Comparison of ENCODE assay signal across 8 cellular contexts in the genomic region with DNA sequence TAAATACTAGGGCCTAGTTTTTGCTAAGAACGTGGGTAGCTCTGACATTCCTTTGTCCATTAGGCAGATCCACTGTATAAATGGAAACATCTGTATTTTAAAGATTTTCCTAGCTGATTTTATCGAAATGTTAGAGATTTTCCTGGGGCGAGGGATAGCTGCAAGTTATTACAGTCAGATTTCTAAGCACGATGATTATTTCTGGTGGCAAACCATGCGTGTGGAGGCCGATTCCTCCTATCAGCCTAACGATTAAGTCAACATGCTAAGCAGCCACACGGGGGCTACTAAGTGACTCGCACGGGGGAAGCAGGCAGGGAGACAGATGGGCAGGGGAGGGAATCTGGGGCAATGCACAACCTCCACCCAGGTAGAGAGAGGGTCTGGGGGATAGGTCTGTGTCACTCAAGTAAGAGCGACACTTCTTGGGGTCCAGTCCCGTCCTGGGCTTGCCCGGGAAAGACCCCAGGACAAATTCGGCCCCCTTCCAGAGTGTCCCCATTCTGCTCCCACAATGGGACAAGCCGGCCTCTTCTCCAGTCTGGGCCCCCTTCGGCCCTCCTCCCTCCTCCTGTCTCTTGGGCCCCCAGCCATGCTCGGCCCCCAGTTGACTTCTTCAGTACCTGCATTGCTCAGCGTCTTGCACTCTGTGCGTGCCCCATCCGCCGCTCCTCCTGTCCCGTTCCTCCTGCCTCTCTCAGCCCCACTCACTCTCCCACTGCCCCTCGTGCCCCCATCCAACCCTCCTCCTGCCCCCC. TPM values are rescaled to one million over a fixed set of nuclear protein-coding genes. Genes with fewer than 3 reads are reported as not detected.
A peak's percentile ranks its signal among the peaks of the same experiment; 100 is the strongest.
DNase-seq lines count a peak whose midpoint lies in the region; ATAC-seq and TF ChIP-seq lines count a peak whose summit lies in the region.

No MANE protein-coding gene starts in this region.

- POLR2A ChIA-PET in CD4-positive, alpha-beta T cell (lab: Charles Lee), result interaction anchor here (0.9 to 3.0 kb wide), 11 partner anchors 9 to 573 kb away, joined by 3 to 17 read pairs (median 4); no protein-coding TSS in a partner anchor

- peaks cover 42% of the 10 kb centered on the region for H3K4me1 Mint-ChIP-seq in CD4-positive, alpha-beta T cell (ENCODE audit: low read depth)
- peaks cover 43 to 56% (median 46%) of the 10 kb centered on the region in 3 donors for H3K4me1 Mint-ChIP-seq in IgD-negative memory B cell

- H3K36me3 Mint-ChIP-seq in CD4-positive, alpha-beta T cell (ENCODE audit: low read depth), result peaks cover 24% of the 10 kb centered on the region
- peaks cover 6% of the 10 kb centered on the region for H3K36me3 Mint-ChIP-seq in IgD-negative memory B cell

- intact Hi-C loops in CD4-positive, alpha-beta T cell (cut with DNase I, micrococcal nuclease), result loop anchor here (1.0 to 5.0 kb wide), 6 partner anchors 14 to 240 kb away; a partner anchor contains a TSS

- peak; percentile 26 to 55 (median 44) for DNase-seq in CD4-positive, alpha-beta T cell
- DNase-seq in RPMI7951 (ENCODE audit: low read depth) (peak; percentile 83), foreskin melanocyte (peak; percentile 68), thoracic aorta (ENCODE audit: low spot score) (peak; percentile 48)
- peak; percentile 80 for DNase-seq in activated effector memory CD4-positive, alpha-beta T cell treated with anti-CD3 and anti-CD28 coated beads, Interleukin-2, amount 50 U/mL, for 16 hours

- H3K9me3 ChIP-seq in CD4-positive, alpha-beta T cell (ENCODE audit: control insufficient read depth, low read length), result no peaks in the 10 kb centered on the region
- H3K9me3 ChIP-seq in neutrophil (no peaks in the 10 kb centered on the region), thoracic aorta (no peaks in the 10 kb centered on the region)

- CTCF ChIA-PET in CD4-positive, alpha-beta T cell (lab: Charles Lee), result interaction anchor here (0.6 to 3.3 kb wide), 5 partner anchors 13 to 62 kb away, joined by 3 to 16 read pairs (median 6); no protein-coding TSS in a partner anchor

- peak; percentile 43 for TF ChIP-seq CTCF in CD4-positive, alpha-beta T cell (IDR thresholded peaks at IDR 0.05)
- TF ChIP-seq CTCF in neutrophil (IDR thresholded peaks at IDR 0.05), result no peak
- TF ChIP-seq CTCF in thoracic aorta (IDR thresholded peaks at IDR 0.05), result peak; percentile 49

- H3K27ac Mint-ChIP-seq in CD4-positive, alpha-beta T cell, result peak overlapping the region; percentile 95
- peak overlapping the region; percentile 91 to 99 (median 96) for H3K27ac Mint-ChIP-seq in IgD-negative memory B cell

- H3K4me3 ChIP-seq in neutrophil (ENCODE audit: low read depth in 1 of 2, low read length in 1 of 2) (peak overlapping the region; percentile 83 to 91), thoracic aorta (peak overlapping the region; percentile 90)

- no peaks in the 10 kb centered on the region for H3K27me3 ChIP-seq in CD4-positive, alpha-beta T cell (ENCODE audit: control insufficient read depth, insufficient read depth, low read length)
- H3K27me3 ChIP-seq in neutrophil (no peaks in the 10 kb centered on the region), thoracic aorta (replicated peaks; ENCODE audit: insufficient read depth) (no peaks in the 10 kb centered on the region)

- H3K36me3 ChIP-seq in neutrophil, result peaks cover 9% of the 10 kb centered on the region
- peaks cover 17% of the 10 kb centered on the region for H3K36me3 ChIP-seq in thoracic aorta

- H3K4me3 Mint-ChIP-seq in CD4-positive, alpha-beta T cell, result peak overlapping the region; percentile 93
- H3K4me3 Mint-ChIP-seq in IgD-negative memory B cell, result peak overlapping the region; percentile 92 to 97 (median 94)

- no peaks in the 10 kb centered on the region for H3K27me3 Mint-ChIP-seq in CD4-positive, alpha-beta T cell
- peaks cover 2% of the 10 kb centered on the region for H3K27me3 Mint-ChIP-seq in IgD-negative memory B cell

- H3K9me3 Mint-ChIP-seq in CD4-positive, alpha-beta T cell, result no peaks in the 10 kb centered on the region
- H3K9me3 Mint-ChIP-seq in IgD-negative memory B cell, result peaks cover 2 to 4% (median 2%) of the 10 kb centered on the region in 3 donors

- H3K4me1 ChIP-seq in neutrophil (ENCODE audit: control insufficient read depth in 1 of 2, insufficient read depth in 1 of 2, low read depth in 1 of 2, low read length in 1 of 2) (peaks cover 15 to 21% of the 10 kb centered on the region in 2 experiments), thoracic aorta (ENCODE audit: control insufficient read depth in 1 of 2, low read depth in 2 of 2) (peaks cover 18 to 39% of the 10 kb centered on the region in 2 donors)

- peak; percentile 56 for ATAC-seq in CD4-positive, alpha-beta T cell (ENCODE audit: poor library complexity)
- peak; percentile 14 for ATAC-seq in GM19452 (IDR thresholded peaks at IDR 0.05; ENCODE audit: unreplicated experiment)
- ATAC-seq in thoracic aorta (ENCODE audit: insufficient number of reproducible peaks, low FRiP score, low read depth), result peak; percentile 23

- H3K27ac ChIP-seq in CD4-positive, alpha-beta T cell (ENCODE audit: low read depth, low read length), result peak overlapping the region; percentile 89
- peak overlapping the region; percentile 85 for H3K27ac ChIP-seq in neutrophil
- H3K27ac ChIP-seq in thoracic aorta, result peak overlapping the region; percentile 98

RNA-seq across cellular contexts. Expression of a gene that starts 0.6 kb away (rescaled TPM):
- 1 to 10 TPM; 8.0 to 8.5 TPM for total RNA-seq in CD4-positive, alpha-beta T cell
- polyA plus RNA-seq in IgD-negative memory B cell, result 40.5 TPM
- total RNA-seq in RPMI7951 (2014; rRNA removed; shearing (Covaris generic)), result 60.3 and 69.1 TPM in 2 replicates
- 10 to 100 TPM; 37.9 to 63.0 TPM for total RNA-seq in thoracic aorta

RNA-seq across cellular contexts. Expression of a gene that starts 41.2 kb away (rescaled TPM):
- 1 to 10 TPM; 2.0 to 2.9 TPM for total RNA-seq in CD4-positive, alpha-beta T cell
- polyA plus RNA-seq in IgD-negative memory B cell, result 1.0 TPM
- total RNA-seq in RPMI7951 (2014; rRNA removed; shearing (Covaris generic)), result 0.48 and 0.59 TPM in 2 replicates
- 10 to 100 TPM; 67.2 to 99.1 TPM for total RNA-seq in thoracic aorta

RNA-seq across cellular contexts. Expression of a gene that starts 58.1 kb away (rescaled TPM):
- 10 to 100 TPM; 22.5 to 23.3 TPM for total RNA-seq in CD4-positive, alpha-beta T cell
- 40.2 TPM for polyA plus RNA-seq in IgD-negative memory B cell
- total RNA-seq in RPMI7951 (2014; rRNA removed; shearing (Covaris generic)), result 17.7 and 25.1 TPM in 2 replicates
- total RNA-seq in thoracic aorta, result 10 to 100 TPM; 20.7 to 29.8 TPM

Comparison
In these comparisons a context has a peak if more than half of its experiments do, and no peak if none do; other contexts are left out.
1. Peak in every context shown above with its lines: DNase-seq, ATAC-seq, H3K4me3 ChIP-seq and H3K27ac ChIP-seq.
2. RNA of a gene that starts 41.2 kb away (total RNA-seq): 67.2 to 99.1 TPM in thoracic aorta; 2.0 to 2.9 TPM in CD4-positive, alpha-beta T cell and 0.48 to 0.59 TPM in RPMI7951; every median in the first group is over 10 times any median in the second.